15 cellular contexts compared by ENCODE assay signal in genomic region chr6:132972254-132972653, GRCh38.
"Had no signal": no experiment of that assay in that cellular context is flagged by ENCODE, and none has a peak within 500 bp of the region (broad histone marks: within the 10 kb centered on the region; RNA-seq: fewer than 3 reads in every experiment).

No MANE protein-coding gene starts in this region.

- H3K27ac ChIP-seq: RWPE1 had no signal

- ATAC-seq: Panc1 had no signal

- DNase-seq: IMR-90; NCI-H1092; NCI-H1417 treated with DMSO at 0.1 percent for 48 hours; NCI-H1694 treated with DMSO at 0.1 percent for 48 hours; NCI-H1930; NCI-H2081; NCI-H2107; NCI-H2227 treated with DMSO at 0.1 percent for 48 hours; NCI-H524 treated with DMSO at 0.1 percent for 48 hours; NCI-H69; NCI-H774; NK-92 treated with Interleukin-12 subunit alpha and Interleukin-12 subunit beta, amount 100 ng/mL, for 24 hours; SHP77 had no signal
